20 cellular contexts compared by ENCODE assay signal in the genomic region with DNA sequence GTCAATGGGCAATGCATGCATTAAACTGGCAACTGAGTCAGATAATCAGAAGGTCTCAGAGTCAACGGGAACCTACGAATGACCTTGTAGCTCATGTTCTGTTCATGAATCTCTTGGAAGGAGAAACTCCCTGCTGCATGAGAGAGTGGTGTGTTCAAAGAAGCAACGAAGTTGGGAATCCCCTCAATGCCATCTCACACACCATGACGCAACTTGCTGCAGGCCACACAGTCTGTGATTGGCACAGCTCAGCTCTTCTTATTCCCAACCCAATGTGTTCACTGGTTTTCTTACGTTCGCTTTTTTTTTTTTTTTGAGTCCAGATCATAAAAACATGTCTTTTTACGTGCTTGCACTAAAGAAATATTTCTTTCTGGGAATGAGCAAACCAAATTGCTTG. TPM values are rescaled to one million over a fixed set of nuclear protein-coding genes. Genes with fewer than 3 reads are reported as not detected.
A peak's percentile ranks its signal among the peaks of the same experiment; 100 is the strongest.
DNase-seq lines count a peak whose midpoint lies in the region; ATAC-seq, FAIRE-seq and TF ChIP-seq lines count a peak whose summit lies in the region.
"Had no signal": no experiment of that assay in that cellular context is flagged by ENCODE, and none has a peak within 500 bp of the region (broad histone marks: within the 10 kb centered on the region; RNA-seq: fewer than 3 reads in every experiment).

No MANE protein-coding gene starts in this region.

- TF ChIP-seq RAD21 in GM12878 (IDR thresholded peaks at IDR 0.05; ENCODE audit: insufficient read depth, low read depth, low read length) = no peak

- no peak for TF ChIP-seq EP300 in GM12878 (IDR thresholded peaks at IDR 0.05; ENCODE audit: borderline replicate concordance in 1 of 2, control insufficient read depth in 1 of 2, low read depth in 2 of 2, low read length in 2 of 2)

- no peaks in the 10 kb centered on the region for H3K36me3 Mint-ChIP-seq in MCF 10A (ENCODE audit: insufficient read depth, unreplicated experiment)
- H3K36me3 Mint-ChIP-seq: CD8-positive, alpha-beta memory T cell had no signal

- dilution Hi-C loops in mammary epithelial cell (cut with HindIII; ENCODE audit: low sequenced_read_pairs) (no loop called here), keratinocyte (cut with MboI; ENCODE audit: extremely low pct_ligation_motif_present, low sequenced_read_pairs) (no loop called here)

- in situ Hi-C loops in mammary epithelial cell (cut with MboI; ENCODE audit: low sequenced_read_pairs in 2 of 2) = no loop called here
- in situ Hi-C loops in GM12878 (cut with MboI) = no loop called here

- no peak for FAIRE-seq in GM12878 (lab: Jason Lieb, UNC)
- peak; percentile 20 for FAIRE-seq in keratinocyte (lab: Jason Lieb, UNC)
- FAIRE-seq: G401.6, GM19239, H1 had no signal

- peak; percentile 14 for DNase-seq in mammary epithelial cell
- no peak for DNase-seq in MCF 10A (ENCODE audit: unreplicated experiment)
- no peak for DNase-seq in GM12878 (ENCODE audit: low read depth, low spot score)
- DNase-seq in keratinocyte (ENCODE audit: low read depth, low spot score) = no peak
- DNase-seq in DMS153 (lab: John Stamatoyannopoulos, UW) = no peak
- DNase-seq in H7 = no peak
- DNase-seq in iPS-NIHi11 (ENCODE audit: low spot score) = no peak
- DNase-seq in stimulated activated naive CD4-positive, alpha-beta T cell (lab: John Stamatoyannopoulos, UW) = no peak
- DNase-seq: Calu3; CD8-positive, alpha-beta memory T cell; DMS 273 treated with DMSO at 0.1 percent for 48 hours; DMS79; EL; HCEC 1CT; HFFc6 had no signal

- CTCF ChIA-PET in mammary epithelial cell (lab: Charles Lee; ENCODE audit: low non-redundant PET) = no interaction called here
- CTCF ChIA-PET in MCF 10A (lab: Yijun Ruan, JAX) = interaction anchor here (0.7 kb wide), 1 partner anchor 57 kb away, joined by 3 read pairs; no protein-coding TSS in a partner anchor
- CTCF ChIA-PET in GM12878 (lab: Yijun Ruan, JAX) = interaction anchor here (0.7 kb wide), 1 partner anchor 79 kb away, joined by 3 read pairs; no protein-coding TSS in a partner anchor

- H3K9me1 ChIP-seq in keratinocyte (ENCODE audit: control insufficient read depth, extremely low read depth, insufficient read depth, low read length) = no peaks in the 10 kb centered on the region

- H3K27ac Mint-ChIP-seq in MCF 10A (ENCODE audit: low read depth, unreplicated experiment) = no peak overlapping the region
- H3K27ac Mint-ChIP-seq: CD8-positive, alpha-beta memory T cell; HFFc6 had no signal

- POLR2A ChIA-PET in MCF 10A (lab: Yijun Ruan, JAX) (interaction anchor here (0.7 kb wide), 1 partner anchor 507 kb away, joined by 3 read pairs; no protein-coding TSS in a partner anchor), GM12878 (lab: Charles Lee) (no interaction called here)

- no peaks in the 10 kb centered on the region for H3K79me2 ChIP-seq in mammary epithelial cell (ENCODE audit: insufficient read depth, low read length)
- no peaks in the 10 kb centered on the region for H3K79me2 ChIP-seq in GM12878 (ENCODE audit: control insufficient read depth, insufficient read depth, low read length)
- H3K79me2 ChIP-seq in keratinocyte (ENCODE audit: control insufficient read depth, insufficient read depth, low read length) = no peaks in the 10 kb centered on the region

- ATAC-seq in GM12878 = peak; percentile 84

- H3K27me3 Mint-ChIP-seq in MCF 10A (ENCODE audit: insufficient read depth, unreplicated experiment) = no peaks in the 10 kb centered on the region

- H2AFZ ChIP-seq in mammary epithelial cell (ENCODE audit: low read depth, low read length) (no peak overlapping the region), GM12878 (ENCODE audit: control insufficient read depth, low read depth, low read length) (no peak overlapping the region), keratinocyte (ENCODE audit: control insufficient read depth, low read length) (no peak overlapping the region)

- H4K20me1 ChIP-seq in mammary epithelial cell (ENCODE audit: insufficient read depth, low read length) = no peaks in the 10 kb centered on the region
- no peaks in the 10 kb centered on the region for H4K20me1 ChIP-seq in GM12878 (ENCODE audit: control insufficient read depth, insufficient read depth)
- H4K20me1 ChIP-seq in keratinocyte (ENCODE audit: control insufficient read depth, extremely low read depth, insufficient read depth, low read length) = no peaks in the 10 kb centered on the region
- H4K20me1 ChIP-seq: BLaER1 had no signal

- H3K36me3 ChIP-seq in mammary epithelial cell (ENCODE audit: insufficient read depth, low read length) = no peaks in the 10 kb centered on the region
- no peaks in the 10 kb centered on the region for H3K36me3 ChIP-seq in GM12878 (ENCODE audit: control insufficient read depth in 2 of 2, insufficient read depth in 2 of 2, low read length in 1 of 2)
- H3K36me3 ChIP-seq in keratinocyte (ENCODE audit: control insufficient read depth in 2 of 2, extremely low read depth in 1 of 2, insufficient read depth in 2 of 2, low read length in 2 of 2) = no peaks in the 10 kb centered on the region
- no peaks in the 10 kb centered on the region for H3K36me3 ChIP-seq in H7 (replicated peaks; ENCODE audit: control insufficient read depth, insufficient read depth, low read length)
- H3K36me3 ChIP-seq: BLaER1 had no signal

- BruUV-seq in mammary epithelial cell (replicated peaks; lab: Mats Ljungman, UMichigan) (no TSS peak), MCF 10A (replicated peaks; lab: Mats Ljungman, UMichigan) (no TSS peak), GM12878 (replicated peaks; lab: Mats Ljungman, UMichigan) (no TSS peak)

- SMC1A ChIA-PET in GM12878 (lab: Charles Lee; ENCODE audit: uncharacterized antibody, unreplicated experiment) = interaction anchor here (0.6 kb wide), 1 partner anchor 196 kb away, joined by 3 read pairs; no protein-coding TSS in a partner anchor

- H3K4me1 Mint-ChIP-seq in MCF 10A (ENCODE audit: insufficient read depth, unreplicated experiment) = peaks cover 20% of the 10 kb centered on the region
- H3K4me1 Mint-ChIP-seq: CD8-positive, alpha-beta memory T cell had no signal

- no peak overlapping the region for H3K4me3 Mint-ChIP-seq in MCF 10A (ENCODE audit: unreplicated experiment)
- H3K4me3 Mint-ChIP-seq: CD8-positive, alpha-beta memory T cell; HFFc6 had no signal

- H3K27ac ChIP-seq in mammary epithelial cell (ENCODE audit: insufficient read depth, low read depth, low read length) = no peak overlapping the region
- no peak overlapping the region for H3K27ac ChIP-seq in GM12878 (ENCODE audit: control insufficient read depth, insufficient read depth)
- no peak overlapping the region for H3K27ac ChIP-seq in keratinocyte (ENCODE audit: control insufficient read depth, insufficient read depth, low read length)
- H3K27ac ChIP-seq: 22Rv1, BLaER1 had no signal

- no peaks in the 10 kb centered on the region for H3K27me3 ChIP-seq in mammary epithelial cell (ENCODE audit: insufficient read depth, low read length)
- H3K27me3 ChIP-seq in GM12878 (replicated peaks in 1 of 2; ENCODE audit: control insufficient read depth in 2 of 2, insufficient read depth in 2 of 2, low read length in 1 of 2) = no peaks in the 10 kb centered on the region
- H3K27me3 ChIP-seq in keratinocyte (ENCODE audit: control insufficient read depth, extremely low read depth, insufficient read depth, low read length) = no peaks in the 10 kb centered on the region
- H3K27me3 ChIP-seq in H7 (ENCODE audit: control insufficient read depth, insufficient read depth, low read length) = no peaks in the 10 kb centered on the region
- H3K27me3 ChIP-seq: BLaER1 had no signal

- no peak for TF ChIP-seq POLR2A in GM12878 (IDR thresholded peaks at IDR 0.05; ENCODE audit: low read depth, low read length)

- peaks cover 6% of the 10 kb centered on the region for H3K9me3 ChIP-seq in mammary epithelial cell (replicated peaks; ENCODE audit: insufficient read depth, low read length)
- H3K9me3 ChIP-seq in GM12878 (replicated peaks; ENCODE audit: control insufficient read depth, insufficient read depth, low read length) = no peaks in the 10 kb centered on the region; the same call in 2 of the 3 replicates
- H3K9me3 ChIP-seq in keratinocyte (ENCODE audit: control insufficient read depth, low read depth, low read length) = no peaks in the 10 kb centered on the region

- intact Hi-C loops in mammary epithelial cell (cut with micrococcal nuclease) (no loop called here), MCF 10A (cut with micrococcal nuclease) (no loop called here), GM12878 (cut with micrococcal nuclease; ENCODE audit: unreplicated experiment) (no loop called here)

- H3K9ac ChIP-seq in mammary epithelial cell (ENCODE audit: insufficient read depth, low read length) = no peak overlapping the region
- no peak overlapping the region for H3K9ac ChIP-seq in GM12878 (ENCODE audit: control insufficient read depth, insufficient read depth, low read length)
- no peak overlapping the region for H3K9ac ChIP-seq in keratinocyte (ENCODE audit: control insufficient read depth, extremely low read depth, insufficient read depth, low read length)
- H3K9ac ChIP-seq: BLaER1 had no signal

- H3K4me2 ChIP-seq in mammary epithelial cell (ENCODE audit: insufficient read depth, low read depth, low read length) (no peak overlapping the region), GM12878 (ENCODE audit: control insufficient read depth, insufficient read depth) (no peak overlapping the region), keratinocyte (ENCODE audit: control insufficient read depth, extremely low read depth, insufficient read depth, low read depth, low read length) (no peak overlapping the region)
- H3K4me2 ChIP-seq: BLaER1 had no signal

- H3K4me1 ChIP-seq in mammary epithelial cell (ENCODE audit: insufficient read depth, low read length) (no peaks in the 10 kb centered on the region), GM12878 (ENCODE audit: control insufficient read depth, insufficient read depth, low read length) (no peaks in the 10 kb centered on the region), keratinocyte (ENCODE audit: control insufficient read depth, extremely low read depth, insufficient read depth, low read length) (peaks cover 4% of the 10 kb centered on the region)

- RAD21 ChIA-PET in GM12878 (lab: Charles Lee; ENCODE audit: unreplicated experiment) = no interaction called here

- H3K9me3 Mint-ChIP-seq in MCF 10A (ENCODE audit: unreplicated experiment) = peaks cover 7% of the 10 kb centered on the region

- H3K4me3 ChIP-seq in mammary epithelial cell (replicated peaks in 1 of 3; ENCODE audit: insufficient read depth in 1 of 3, low read depth in 2 of 3, low read length in 3 of 3) (no peak overlapping the region), GM12878 (no peak overlapping the region), keratinocyte (ENCODE audit: control insufficient read depth in 2 of 3, extremely low read depth in 1 of 3, insufficient read depth in 2 of 3, low read depth in 1 of 3, low read length in 3 of 3) (no peak overlapping the region), H7 (ENCODE audit: insufficient read depth, low read depth, low read length) (no peak overlapping the region)
- H3K4me3 ChIP-seq: BLaER1 had no signal

- no peak for TF ChIP-seq CTCF in mammary epithelial cell (conservative IDR thresholded peaks at IDR 0.05 in 1 of 2, IDR thresholded peaks at IDR 0.05 in 1 of 2; ENCODE audit: extremely low read depth in 1 of 2, insufficient read depth in 1 of 2, low read depth in 1 of 2, low read length in 2 of 2)
- no peak for TF ChIP-seq CTCF in MCF 10A (IDR thresholded peaks at IDR 0.05; ENCODE audit: unreplicated experiment)
- no peak for TF ChIP-seq CTCF in GM12878 (IDR thresholded peaks at IDR 0.05 in 2 of 3, conservative IDR thresholded peaks at IDR 0.05 in 1 of 3; ENCODE audit: control insufficient read depth in 2 of 3, extremely low read depth in 1 of 3, insufficient read depth in 1 of 3, low read depth in 3 of 3, low read length in 3 of 3)
- TF ChIP-seq CTCF in keratinocyte (optimal IDR thresholded peaks at IDR 0.05 in 1 of 3, IDR thresholded peaks at IDR 0.05 in 1 of 3, conservative IDR thresholded peaks at IDR 0.05 in 1 of 3; ENCODE audit: extremely low read depth in 1 of 3, insufficient read depth in 2 of 3, low read length in 3 of 3) = no peak

- WGBS in mammary epithelial cell (ENCODE audit: low coverage, missing lambda C conversion rate) = 54% methylated on average over 6 of the region's 7 CpGs
- WGBS in GM12878 (ENCODE audit: insufficient coverage, insufficient replicate concordance, low lambda C conversion rate, missing lambda C conversion rate) = 25% methylated on average over 5 of the region's 7 CpGs

RNA-seq across cellular contexts. Expression of a gene that starts 53.5 kb away (rescaled TPM):
- total RNA-seq in mammary epithelial cell (10 to 100 TPM; 11.0 to 29.7 TPM), MCF 10A (2022) (26.6 and 31.7 TPM in 2 replicates), GM12878 (2014; rRNA removed) (13.1 and 14.2 TPM in 2 replicates), GM12878 (2014; rRNA removed; fragmentation: Illumina TruSeq; extraction: Trizol) (21.7 and 24.3 TPM in 2 replicates), GM12878 (2021) (45.1 and 56.5 TPM in 2 replicates)
- polyA plus RNA-seq in mammary epithelial cell (6.8 TPM), GM12878 (2011; rRNA removed) (26.1 and 26.3 TPM in 2 replicates), GM12878 (2014; fragmentation: Illumina TruSeq; extraction: Trizol) (36.1 and 40.1 TPM in 2 replicates), GM12878 (2014; fragmentation: Nextera tagmentation; extraction: Ambion mirVana) (1 to 10 TPM; 8.4 to 8.6 TPM), GM12878 (2014; rRNA removed) (25.8 and 30.8 TPM in 2 replicates), GM12878 (2016; fragmentation: Nextera tagmentation; extraction: Ambion mirVana) (10 to 100 TPM; 19.0 to 25.2 TPM), keratinocyte (10.8 to 14.2 TPM (median 13.8 TPM) in 3 replicates)
- polyA minus RNA-seq in mammary epithelial cell (27.1 TPM), keratinocyte (12.5 to 22.8 TPM (median 18.3 TPM) in 3 replicates)
- 168 and 185 TPM in 2 replicates for total RNA-seq in GM12878 (2013; cell fraction: nucleolus; rRNA removed)
- polyA plus RNA-seq in GM12878 (2011; ENCODE audit: low read depth) = 22.8 TPM
- polyA plus RNA-seq in GM12878 (2011; cell fraction: cytosol; rRNA removed) = 15.5 and 17.1 TPM in 2 replicates
- 30.2 and 33.6 TPM in 2 replicates for polyA plus RNA-seq in GM12878 (2011; cell fraction: nucleus; rRNA removed)
- polyA plus RNA-seq in GM12878 (2012) = 29.8 and 30.5 TPM in 2 replicates
- 30.3 and 31.2 TPM in 2 replicates for polyA minus RNA-seq in GM12878 (2011; rRNA and poly(A)+ RNA removed)
- 18.5 and 19.5 TPM in 2 replicates for polyA minus RNA-seq in GM12878 (2011; cell fraction: cytosol; rRNA and poly(A)+ RNA removed)
- 22.7 and 56.5 TPM in 2 replicates for polyA minus RNA-seq in GM12878 (2011; cell fraction: nucleus; rRNA and poly(A)+ RNA removed)
- 25.2 TPM for polyA plus RNA-seq in keratinocyte (2011; ENCODE audit: low read depth)
- polyA plus RNA-seq in keratinocyte (2011; cell fraction: cytosol; rRNA removed) = 9.4 and 12.4 TPM in 2 replicates
- 36.0 and 40.0 TPM in 2 replicates for polyA plus RNA-seq in keratinocyte (2011; cell fraction: nucleus; rRNA removed)
- polyA plus RNA-seq in keratinocyte (2012; ENCODE audit: low replicate concordance) = 14.2 and 17.1 TPM in 2 replicates
- 10.6 TPM for polyA minus RNA-seq in keratinocyte (2011; cell fraction: cytosol; rRNA and poly(A)+ RNA removed)
- 15.7 and 34.1 TPM in 2 replicates for polyA minus RNA-seq in keratinocyte (2011; cell fraction: nucleus; rRNA and poly(A)+ RNA removed)
- 8.6 and 15.2 TPM in 2 replicates for total RNA-seq in H7 (2014; rRNA removed; shearing (Covaris generic))
